Comparison of ENCODE assay signal across 25 cellular contexts in genomic region chr5:36720688-36721087, GRCh38.
DNase-seq lines count a peak whose midpoint lies in the region; ATAC-seq and TF ChIP-seq lines count a peak whose summit lies in the region.
"Had no signal": no experiment of that assay in that cellular context is flagged by ENCODE, and none has a peak within 500 bp of the region (broad histone marks: within the 10 kb centered on the region; RNA-seq: fewer than 3 reads in every experiment).

No MANE protein-coding gene starts in this region.

- H3K4me3 ChIP-seq in GM06990 (replicated peaks; ENCODE audit: low read depth, low read length) (peak overlapping the region; percentile 8), OCI-LY7 (ENCODE audit: low read depth, low read length, poor library complexity, severe bottlenecking) (peak overlapping the region; percentile 39)
- H3K4me3 ChIP-seq: breast epithelium, coronary artery, HAP-1, heart left ventricle, PC-9, thyroid gland had no signal

- no peaks in the 10 kb centered on the region; the same call in 1 of the 2 replicates for H3K9me3 ChIP-seq in OCI-LY7 (ENCODE audit: low read length)
- H3K9me3 ChIP-seq: breast epithelium, HAP-1, heart left ventricle, thyroid gland had no signal

- intact Hi-C loops in OCI-LY7 (cut with micrococcal nuclease; ENCODE audit: unreplicated experiment) = no loop called here

- H3K27ac ChIP-seq in OCI-LY7 (ENCODE audit: low read depth, low read length, poor library complexity, severe bottlenecking) = no peak overlapping the region
- H3K27ac ChIP-seq: breast epithelium, C4-2B, coronary artery, heart left ventricle, PC-9, thyroid gland had no signal

- H4K20me1 ChIP-seq in OCI-LY7 (ENCODE audit: insufficient read depth, low read length) = no peaks in the 10 kb centered on the region

- H3K4me1 ChIP-seq in OCI-LY7 (ENCODE audit: insufficient read depth, low read length, poor library complexity, severe bottlenecking) = peaks cover 54% of the 10 kb centered on the region
- H3K4me1 ChIP-seq: breast epithelium, thyroid gland had no signal

- H3K36me3 ChIP-seq in GM06990 (ENCODE audit: control insufficient read depth, insufficient read depth, low read length) = peaks cover 2% of the 10 kb centered on the region
- H3K36me3 ChIP-seq in OCI-LY7 (ENCODE audit: insufficient read depth, low read length) = no peaks in the 10 kb centered on the region; the same call in 1 of the 2 replicates
- H3K36me3 ChIP-seq: breast epithelium, HAP-1, heart left ventricle, thyroid gland had no signal

- DNase-seq in GM06990 (ENCODE audit: extremely low read depth, insufficient read length) (no peak), OCI-LY7 (ENCODE audit: low spot score) (peak; percentile 27), SKM-1 (lab: John Stamatoyannopoulos, UW; ENCODE audit: unreplicated experiment) (no peak), glomerular visceral epithelial cell (ENCODE audit: extremely low spot score) (no peak), 8988T (no peak)
- DNase-seq: activated CD4-positive, alpha-beta T cell treated with anti-CD3 and anti-CD28 coated beads, Interleukin-2, amount 50 U/mL, for 1 hour; activated gamma-delta T cell; GF-D8; heart left ventricle; NCI-H1417 treated with DMSO at 0.1 percent for 48 hours; NCI-H2171; nephron progenitor cell; PC-9; SHP77 treated with DMSO at 0.1 percent for 48 hours; stimulated activated CD4-positive, alpha-beta T cell treated with anti-CD3 and anti-CD28 coated beads, Interleukin-1b, Interleukin-23, amount 100 ng/mL, for 48 hours; stimulated activated naive CD4-positive, alpha-beta T cell; T-helper 1 cell; thyroid gland had no signal

- peak; percentile 30 for ATAC-seq in GM18867 (IDR thresholded peaks at IDR 0.05; ENCODE audit: unreplicated experiment)
- ATAC-seq in HG03378 (IDR thresholded peaks at IDR 0.05; ENCODE audit: unreplicated experiment) = peak; percentile 23
- no peak for ATAC-seq in GM19463 (IDR thresholded peaks at IDR 0.05; ENCODE audit: unreplicated experiment)
- ATAC-seq: heart left ventricle had no signal

- no TSS peak for BruUV-seq in OCI-LY7 (replicated peaks; lab: Mats Ljungman, UMichigan)

- no peaks in the 10 kb centered on the region for H3K9me2 ChIP-seq in OCI-LY7 (ENCODE audit: insufficient read depth, low read length)

- TF ChIP-seq CTCF in GM06990 (IDR thresholded peaks at IDR 0.05; ENCODE audit: insufficient read depth, low read length, poor library complexity, severe bottlenecking) = no peak
- TF ChIP-seq CTCF in OCI-LY7 (conservative IDR thresholded peaks at IDR 0.05; ENCODE audit: low read length) = no peak

- CTCF ChIA-PET in OCI-LY7 (lab: Charles Lee; ENCODE audit: unreplicated experiment) = no interaction called here

- no peak overlapping the region for H2AFZ ChIP-seq in OCI-LY7 (ENCODE audit: low read length)
- H2AFZ ChIP-seq: PC-9 had no signal

- peak overlapping the region; percentile 62 for H3K4me2 ChIP-seq in OCI-LY7 (ENCODE audit: low read length)
- H3K4me2 ChIP-seq: PC-9 had no signal

- H3K79me2 ChIP-seq in OCI-LY7 (ENCODE audit: insufficient read depth, low read depth, low read length) = 0 out of 2 replicates have a peak, but pooled peaks cover 4% of the 10 kb centered on the region

- H3K27me3 ChIP-seq in GM06990 (replicated peaks; ENCODE audit: control insufficient read depth, insufficient read depth, low read length) = no peaks in the 10 kb centered on the region
- H3K27me3 ChIP-seq: breast epithelium, heart left ventricle, thyroid gland had no signal

- POLR2A ChIA-PET in OCI-LY7 (lab: Charles Lee) = interaction anchor here (0.7 to 1.1 kb wide), 7 partner anchors 8 to 570 kb away, joined by 3 to 5 read pairs (median 3); no protein-coding TSS in a partner anchor
